Comparison of ENCODE assay signal across 8 cellular contexts in the genomic region with DNA sequence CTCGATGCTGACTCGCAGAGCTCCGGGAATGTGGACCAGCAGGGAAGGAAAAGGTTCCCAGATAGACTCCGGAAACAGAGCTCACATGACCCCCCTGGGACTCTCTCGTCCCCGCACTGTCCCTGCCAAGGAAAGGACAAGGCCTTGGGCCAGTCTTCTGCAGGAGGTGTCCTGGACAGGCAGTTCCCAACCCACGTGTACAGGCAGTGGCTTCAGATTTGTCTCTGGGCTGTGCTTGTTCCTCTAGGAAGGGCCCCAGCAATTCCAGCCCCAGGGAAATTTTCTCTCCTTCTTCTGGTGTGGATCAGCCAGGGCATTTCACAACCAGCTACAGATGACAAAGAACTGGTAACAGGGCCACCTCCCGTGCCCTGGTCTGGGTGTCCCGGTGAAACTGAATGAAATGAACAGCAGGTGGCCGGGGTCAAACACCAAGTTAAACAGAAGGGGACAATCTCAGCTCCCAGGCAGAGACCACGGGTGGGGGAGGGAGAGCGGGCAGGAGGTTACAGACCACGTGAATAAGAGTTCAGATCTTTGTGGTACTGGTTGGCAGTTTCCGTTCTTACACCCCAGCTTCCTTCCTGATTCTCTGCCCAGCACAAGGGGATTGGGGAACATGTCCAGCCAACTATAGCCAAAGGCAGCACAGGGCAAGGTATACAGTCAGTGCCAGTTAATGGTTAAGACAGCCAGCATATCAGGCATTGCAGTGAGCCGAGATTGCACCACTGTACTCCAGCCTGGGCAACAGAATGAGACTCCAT. TPM values are rescaled to one million over a fixed set of nuclear protein-coding genes. Genes with fewer than 3 reads are reported as not detected.
DNase-seq lines count a peak whose midpoint lies in the region; ATAC-seq and TF ChIP-seq lines count a peak whose summit lies in the region.

No MANE protein-coding gene starts in this region.

- H3K9me3 ChIP-seq in ascending aorta: no peaks in the 10 kb centered on the region

- TF ChIP-seq CTCF in ascending aorta (IDR thresholded peaks at IDR 0.05): no peak

- H3K4me3 Mint-ChIP-seq in activated T-helper 2 cell treated with anti-CD3 and anti-CD28 coated beads, Interferon-gamma antibody, Interleukin-2, Interleukin-4, amounts not matched to agents 10 μg/mL and 5 μg/mL and 100 μg/mL, durations not matched to agents 14 hours and 24 hours and 36 hours (ENCODE audit: low read depth): peak overlapping the region; percentile 41

- H3K27me3 ChIP-seq in ascending aorta: no peaks in the 10 kb centered on the region

- ATAC-seq in GM21447 (IDR thresholded peaks at IDR 0.05; ENCODE audit: unreplicated experiment): no peak

- peak overlapping the region in 1 of 2 donors; percentile 48 for H3K27ac ChIP-seq in ascending aorta

- peaks cover 22% of the 10 kb centered on the region for H3K36me3 Mint-ChIP-seq in activated T-helper 2 cell treated with anti-CD3 and anti-CD28 coated beads, Interferon-gamma antibody, Interleukin-2, Interleukin-4, amounts not matched to agents 10 μg/mL and 5 μg/mL and 100 μg/mL, durations not matched to agents 14 hours and 24 hours and 36 hours (ENCODE audit: low read depth)

- peaks cover 88% of the 10 kb centered on the region for H3K4me1 Mint-ChIP-seq in activated T-helper 2 cell treated with anti-CD3 and anti-CD28 coated beads, Interferon-gamma antibody, Interleukin-2, Interleukin-4, amounts not matched to agents 10 μg/mL and 5 μg/mL and 100 μg/mL, durations not matched to agents 14 hours and 24 hours and 36 hours (ENCODE audit: low read depth)

- H3K4me3 ChIP-seq in ascending aorta: no peak overlapping the region

- H3K27ac Mint-ChIP-seq in activated T-helper 2 cell treated with anti-CD3 and anti-CD28 coated beads, Interferon-gamma antibody, Interleukin-2, Interleukin-4, amounts not matched to agents 10 μg/mL and 5 μg/mL and 100 μg/mL, durations not matched to agents 14 hours and 24 hours and 36 hours: peak overlapping the region; percentile 99

- no peaks in the 10 kb centered on the region for H3K27me3 Mint-ChIP-seq in activated T-helper 2 cell treated with anti-CD3 and anti-CD28 coated beads, Interferon-gamma antibody, Interleukin-2, Interleukin-4, amounts not matched to agents 10 μg/mL and 5 μg/mL and 100 μg/mL, durations not matched to agents 14 hours and 24 hours and 36 hours (ENCODE audit: low read depth)

- DNase-seq in stimulated activated CD4-positive, alpha-beta T cell treated with anti-CD3 and anti-CD28 coated beads, Interleukin-12 subunit alpha, Interleukin-12 subunit beta, amount 100 ng/mL, for 4 hours: peak; percentile 49
- DNase-seq in stimulated activated CD4-positive, alpha-beta T cell treated with anti-CD3 and anti-CD28 coated beads, Interleukin-2, amount 100 ng/mL, for 48 hours: no peak
- peak; percentile 39 for DNase-seq in activated T-helper 2 cell treated with anti-CD3 and anti-CD28 coated beads, Interferon-gamma antibody, Interleukin-2, Interleukin-4, amounts not matched to agents 10 μg/mL and 5 μg/mL and 100 μg/mL, durations not matched to agents 14 hours and 24 hours and 36 hours (ENCODE audit: low spot score)
- DNase-seq in lung microvascular endothelial cell (ENCODE audit: low read depth in 2 of 2): peak; percentile 13 to 20
- no peak for DNase-seq in GM03348 (ENCODE audit: low spot score)
- no peak for DNase-seq in NCI-H146 (lab: John Stamatoyannopoulos, UW)
- no peak for DNase-seq in ascending aorta (ENCODE audit: low spot score in 2 of 2)

- intact Hi-C loops in activated T-helper 2 cell treated with anti-CD3 and anti-CD28 coated beads, Interferon-gamma antibody, Interleukin-2, Interleukin-4, amounts not matched to agents 10 μg/mL and 5 μg/mL and 100 μg/mL, durations not matched to agents 14 hours and 24 hours and 36 hours (cut with micrococcal nuclease): loop anchor here (1.0 to 5.0 kb wide), 3 partner anchors 138 to 738 kb away; partner anchors contain the start of genes FBXO36 and TRIP12
- intact Hi-C loops in ascending aorta (cut with DNase I): no loop called here

- H3K4me1 ChIP-seq in ascending aorta: no peaks in the 10 kb centered on the region

- no peaks in the 10 kb centered on the region for H3K9me3 Mint-ChIP-seq in activated T-helper 2 cell treated with anti-CD3 and anti-CD28 coated beads, Interferon-gamma antibody, Interleukin-2, Interleukin-4, amounts not matched to agents 10 μg/mL and 5 μg/mL and 100 μg/mL, durations not matched to agents 14 hours and 24 hours and 36 hours

- no peaks in the 10 kb centered on the region for H3K36me3 ChIP-seq in ascending aorta

RNA-seq across cellular contexts. Expression of gene CAB39, which starts 52.2 kb away (rescaled TPM):
- total RNA-seq in activated T-helper 2 cell treated with anti-CD3 and anti-CD28 coated beads, Interferon-gamma antibody, Interleukin-2, Interleukin-4, amounts not matched to agents 10 μg/mL and 5 μg/mL and 100 μg/mL, durations not matched to agents 14 hours and 24 hours and 36 hours: 173 and 176 TPM in 2 replicates
- total RNA-seq in lung microvascular endothelial cell: 46.6 and 50.2 TPM in 2 replicates
- total RNA-seq in ascending aorta: 62.9 TPM

Comparison
In these comparisons a context has a peak if more than half of its experiments do, and no peak if none do; other contexts are left out.
1. DNase-seq: peak in stimulated activated CD4-positive, alpha-beta T cell treated with anti-CD3 and anti-CD28 coated beads, Interleukin-12 subunit alpha, Interleukin-12 subunit beta, amount 100 ng/mL, for 4 hours (single experiment), activated T-helper 2 cell treated with anti-CD3 and anti-CD28 coated beads, Interferon-gamma antibody, Interleukin-2, Interleukin-4, amounts not matched to agents 10 μg/mL and 5 μg/mL and 100 μg/mL, durations not matched to agents 14 hours and 24 hours and 36 hours (single experiment) and lung microvascular endothelial cell (2 of 2); none in stimulated activated CD4-positive, alpha-beta T cell treated with anti-CD3 and anti-CD28 coated beads, Interleukin-2, amount 100 ng/mL, for 48 hours (0 of 2), GM03348 (single experiment), NCI-H146 (single experiment) and ascending aorta (0 of 2).